Comparison of ENCODE assay signal across 10 cellular contexts in the genomic region with DNA sequence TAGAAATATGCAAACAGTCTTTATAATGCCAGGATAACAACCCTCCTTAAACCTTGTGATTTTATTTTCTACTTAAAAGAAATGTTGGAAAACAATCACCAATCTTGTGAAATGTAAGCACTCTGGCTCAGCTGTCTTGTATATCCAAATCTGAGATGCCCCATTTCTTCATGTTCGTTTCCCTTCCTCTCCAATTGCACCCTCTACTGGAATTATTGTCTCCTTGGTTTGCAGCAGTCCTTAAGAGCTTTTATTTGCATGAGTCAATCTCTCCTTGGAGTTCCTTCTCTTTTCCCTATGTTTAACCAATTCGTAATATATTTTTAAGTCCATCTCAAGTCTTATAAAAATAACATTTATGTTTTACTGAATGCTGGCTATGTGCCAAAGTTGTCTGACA.
DNase-seq lines count a peak whose midpoint lies in the region; ATAC-seq and TF ChIP-seq lines count a peak whose summit lies in the region.
"Had no signal": no experiment of that assay in that cellular context is flagged by ENCODE, and none has a peak within 500 bp of the region (broad histone marks: within the 10 kb centered on the region; RNA-seq: fewer than 3 reads in every experiment).

No MANE protein-coding gene starts in this region.

- DNase-seq in AG20443 (ENCODE audit: low spot score) (peak; percentile 24), LNCaP clone FGC (ENCODE audit: low read depth) (peak; percentile 28), OCI-LY7 (ENCODE audit: low spot score) (no peak), erythroblast (lab: John Stamatoyannopoulos, UW) (peak; percentile 0), right atrium auricular region (ENCODE audit: low spot score) (no peak)
- DNase-seq in activated naive CD4-positive, alpha-beta T cell treated with Interleukin-2 at 50 U/mL for 16 hours: no peak

- H3K9me2 ChIP-seq in OCI-LY7 (ENCODE audit: insufficient read depth, low read length): no peaks in the 10 kb centered on the region

- H3K36me3 ChIP-seq in OCI-LY7 (ENCODE audit: insufficient read depth, low read length): no peaks in the 10 kb centered on the region
- no peaks in the 10 kb centered on the region for H3K36me3 ChIP-seq in right atrium auricular region
- H3K36me3 ChIP-seq: gastroesophageal sphincter, HAP-1 had no signal

- no TSS peak for BruUV-seq in OCI-LY7 (replicated peaks; lab: Mats Ljungman, UMichigan)

- 0 out of 2 replicates have a peak, but pooled peaks cover 4% of the 10 kb centered on the region for H3K9me3 ChIP-seq in OCI-LY7 (ENCODE audit: low read length)
- H3K9me3 ChIP-seq in right atrium auricular region: no peaks in the 10 kb centered on the region
- H3K9me3 ChIP-seq: gastroesophageal sphincter, HAP-1 had no signal

- POLR2A ChIA-PET in OCI-LY7 (lab: Charles Lee): no interaction called here

- no peak overlapping the region for H3K4me2 ChIP-seq in OCI-LY7 (ENCODE audit: low read length)

- intact Hi-C loops in OCI-LY7 (cut with micrococcal nuclease; ENCODE audit: unreplicated experiment): no loop called here

- no peaks in the 10 kb centered on the region for H4K20me1 ChIP-seq in OCI-LY7 (ENCODE audit: insufficient read depth, low read length)

- no peaks in the 10 kb centered on the region for H3K27me3 ChIP-seq in right atrium auricular region
- H3K27me3 ChIP-seq: gastroesophageal sphincter had no signal

- H3K4me1 ChIP-seq in OCI-LY7 (ENCODE audit: insufficient read depth, low read length, poor library complexity, severe bottlenecking) (no peaks in the 10 kb centered on the region), right atrium auricular region (no peaks in the 10 kb centered on the region)
- H3K4me1 ChIP-seq: gastroesophageal sphincter, HAP-1 had no signal

- H3K4me3 ChIP-seq in LNCaP clone FGC (ENCODE audit: low read depth, low read length) (no peak overlapping the region), OCI-LY7 (ENCODE audit: low read depth, low read length, poor library complexity, severe bottlenecking) (no peak overlapping the region), right atrium auricular region (no peak overlapping the region)
- H3K4me3 ChIP-seq: gastroesophageal sphincter, HAP-1 had no signal

- no peak for ATAC-seq in GM19035 (IDR thresholded peaks at IDR 0.05; ENCODE audit: unreplicated experiment)
- no peak for ATAC-seq in HG02885 (IDR thresholded peaks at IDR 0.05; ENCODE audit: poor library complexity, unreplicated experiment)
- ATAC-seq: gastroesophageal sphincter had no signal

- peak; percentile 61 for TF ChIP-seq CTCF in LNCaP clone FGC (IDR thresholded peaks at IDR 0.05; ENCODE audit: control insufficient read depth, extremely low read depth, insufficient read depth)
- TF ChIP-seq CTCF in OCI-LY7 (conservative IDR thresholded peaks at IDR 0.05; ENCODE audit: low read length): 0 out of 2 replicates have a peak, but pooled peaks have one; percentile 20
- TF ChIP-seq CTCF in right atrium auricular region (IDR thresholded peaks at IDR 0.05): peak in 1 of 2 donors; percentile 23

- H3K79me2 ChIP-seq in OCI-LY7 (ENCODE audit: insufficient read depth, low read depth, low read length): no peaks in the 10 kb centered on the region

- no peak for TF ChIP-seq POLR2A in erythroblast (IDR thresholded peaks at IDR 0.05; ENCODE audit: low read length)

- no peak overlapping the region for H2AFZ ChIP-seq in OCI-LY7 (ENCODE audit: low read length)

- H3K27ac ChIP-seq in OCI-LY7 (ENCODE audit: low read depth, low read length, poor library complexity, severe bottlenecking) (no peak overlapping the region), right atrium auricular region (no peak overlapping the region)
- H3K27ac ChIP-seq: gastroesophageal sphincter had no signal

- CTCF ChIA-PET in OCI-LY7 (lab: Charles Lee; ENCODE audit: unreplicated experiment): no interaction called here

Comparison
In these comparisons a context has a peak if more than half of its experiments do, and no peak if none do; other contexts are left out.
1. DNase-seq: peak in AG20443 (single experiment), LNCaP clone FGC (single experiment) and erythroblast (2 of 2); none in OCI-LY7 (single experiment), activated naive CD4-positive, alpha-beta T cell treated with Interleukin-2 at 50 U/mL for 16 hours (single experiment) and right atrium auricular region (single experiment).